ENCODE assay signal across 8 cellular contexts in genomic region chr1:1728308-1729115, GRCh38. TPM values are rescaled to one million over a fixed set of nuclear protein-coding genes. Genes with fewer than 3 reads are reported as not detected.
DNase-seq lines count a peak whose midpoint lies in the region; ATAC-seq and TF ChIP-seq lines count a peak whose summit lies in the region.
"Not testable (repeated sequence)": the region's sequence is repeated elsewhere in the genome, so short reads cannot be mapped to it uniquely, and the experiment has no call there.

No MANE protein-coding gene starts in this region.

- POLR2A ChIA-PET in CD4-positive, alpha-beta T cell (lab: Charles Lee), result not testable (repeated sequence)
- POLR2A ChIA-PET in MCF 10A (lab: Yijun Ruan, JAX), result interaction anchor here (0.7 to 1.1 kb wide), 3 partner anchors 13 to 63 kb away, joined by 3 read pairs; no protein-coding TSS in a partner anchor

- peaks cover 25% of the 10 kb centered on the region for H3K36me3 ChIP-seq in neutrophil
- H3K36me3 ChIP-seq in upper lobe of right lung, result peaks cover 28% of the 10 kb centered on the region

- peak overlapping the region; percentile 73 for H3K4me3 Mint-ChIP-seq in CD4-positive, alpha-beta T cell
- H3K4me3 Mint-ChIP-seq in IgD-negative memory B cell (peak overlapping the region; percentile 45 to 99 (median 88)), MCF 10A (ENCODE audit: unreplicated experiment) (peak overlapping the region; percentile 21)
- not testable (repeated sequence) for H3K4me3 Mint-ChIP-seq in activated T-cell treated with anti-CD3 and anti-CD28 coated beads, Interleukin-2, amount 50 U/mL, for 24 hours

- peak in 7 of 10 experiments; percentile 9 to 44 (median 21) for DNase-seq in CD4-positive, alpha-beta T cell
- peak; percentile 6 for DNase-seq in SW480 (ENCODE audit: low spot score)
- not testable (repeated sequence) for DNase-seq in activated T-cell treated with anti-CD3 and anti-CD28 coated beads, Interleukin-2, amount 50 U/mL, for 24 hours
- peak; percentile 67 for DNase-seq in MCF 10A (ENCODE audit: unreplicated experiment)
- peak; percentile 74 for DNase-seq in fibroblast of the conjunctiva (ENCODE audit: low read depth)
- peak; percentile 2 for DNase-seq in upper lobe of right lung

- BruUV-seq in MCF 10A (replicated peaks; lab: Mats Ljungman, UMichigan), result not testable (repeated sequence)

- H3K9me3 ChIP-seq in CD4-positive, alpha-beta T cell (ENCODE audit: control insufficient read depth, low read length); neutrophil; upper lobe of right lung: not testable (repeated sequence)

- H3K27me3 ChIP-seq in CD4-positive, alpha-beta T cell (ENCODE audit: control insufficient read depth, insufficient read depth, low read length); neutrophil; upper lobe of right lung: not testable (repeated sequence)

- not testable (repeated sequence) for TF ChIP-seq CTCF in CD4-positive, alpha-beta T cell (IDR thresholded peaks at IDR 0.05); MCF 10A (IDR thresholded peaks at IDR 0.05; ENCODE audit: unreplicated experiment); neutrophil (IDR thresholded peaks at IDR 0.05); upper lobe of right lung (IDR thresholded peaks at IDR 0.05)

- not testable (repeated sequence) for H3K9me3 Mint-ChIP-seq in CD4-positive, alpha-beta T cell; IgD-negative memory B cell; activated T-cell treated with anti-CD3 and anti-CD28 coated beads, Interleukin-2, amount 50 U/mL, for 24 hours; MCF 10A (ENCODE audit: unreplicated experiment)

- not testable (repeated sequence) for H3K27ac ChIP-seq in CD4-positive, alpha-beta T cell (ENCODE audit: low read depth, low read length)
- H3K27ac ChIP-seq in neutrophil (peak overlapping the region; percentile 60), upper lobe of right lung (peak overlapping the region; percentile 58)

- peak overlapping the region; percentile 88 for H3K27ac Mint-ChIP-seq in CD4-positive, alpha-beta T cell
- H3K27ac Mint-ChIP-seq in IgD-negative memory B cell (peak overlapping the region; percentile 87 to 100 (median 96)), MCF 10A (ENCODE audit: low read depth, unreplicated experiment) (peak overlapping the region; percentile 88)
- H3K27ac Mint-ChIP-seq in activated T-cell treated with anti-CD3 and anti-CD28 coated beads, Interleukin-2, amount 50 U/mL, for 24 hours, result peak overlapping the region; percentile 83

- ATAC-seq in CD4-positive, alpha-beta T cell (ENCODE audit: poor library complexity), result peak; percentile 16
- not testable (repeated sequence) for ATAC-seq in upper lobe of right lung

- H3K4me3 ChIP-seq in neutrophil (ENCODE audit: low read depth in 1 of 2, low read length in 1 of 2); upper lobe of right lung: not testable (repeated sequence)

- not testable (repeated sequence) for H3K27me3 Mint-ChIP-seq in CD4-positive, alpha-beta T cell; IgD-negative memory B cell; activated T-cell treated with anti-CD3 and anti-CD28 coated beads, Interleukin-2, amount 50 U/mL, for 24 hours; MCF 10A (ENCODE audit: insufficient read depth, unreplicated experiment)

- CTCF ChIA-PET in CD4-positive, alpha-beta T cell (lab: Charles Lee), result interaction anchor here (1.1 kb wide), 1 partner anchor 63 kb away, joined by 3 read pairs; no protein-coding TSS in a partner anchor
- CTCF ChIA-PET in MCF 10A (lab: Yijun Ruan, JAX), result not testable (repeated sequence)

- intact Hi-C loops in CD4-positive, alpha-beta T cell (cut with DNase I, micrococcal nuclease); MCF 10A (cut with micrococcal nuclease); upper lobe of right lung (cut with DNase I): not testable (repeated sequence)

- H3K36me3 Mint-ChIP-seq in CD4-positive, alpha-beta T cell (ENCODE audit: low read depth), result peaks cover 25% of the 10 kb centered on the region
- not testable (repeated sequence) for H3K36me3 Mint-ChIP-seq in IgD-negative memory B cell
- peaks cover 38% of the 10 kb centered on the region for H3K36me3 Mint-ChIP-seq in activated T-cell treated with anti-CD3 and anti-CD28 coated beads, Interleukin-2, amount 50 U/mL, for 24 hours (ENCODE audit: low read depth)
- peaks cover 73% of the 10 kb centered on the region for H3K36me3 Mint-ChIP-seq in MCF 10A (ENCODE audit: insufficient read depth, unreplicated experiment)

- peaks cover 16% of the 10 kb centered on the region for H3K4me1 Mint-ChIP-seq in CD4-positive, alpha-beta T cell (ENCODE audit: low read depth)
- H3K4me1 Mint-ChIP-seq in IgD-negative memory B cell, result peaks cover 10 to 15% (median 10%) of the 10 kb centered on the region in 3 donors
- H3K4me1 Mint-ChIP-seq in activated T-cell treated with anti-CD3 and anti-CD28 coated beads, Interleukin-2, amount 50 U/mL, for 24 hours (ENCODE audit: low read depth), result peaks cover 11% of the 10 kb centered on the region
- not testable (repeated sequence) for H3K4me1 Mint-ChIP-seq in MCF 10A (ENCODE audit: insufficient read depth, unreplicated experiment)

- peaks cover 8 to 13% of the 10 kb centered on the region in 2 experiments for H3K4me1 ChIP-seq in neutrophil (ENCODE audit: control insufficient read depth in 1 of 2, insufficient read depth in 1 of 2, low read depth in 1 of 2, low read length in 1 of 2)
- H3K4me1 ChIP-seq in upper lobe of right lung, result not testable (repeated sequence)

RNA-seq across cellular contexts. Expression of gene CDK11A, which starts 4.4 kb away (rescaled TPM):
- total RNA-seq in CD4-positive, alpha-beta T cell, result 100 to 1,000 TPM; 206 to 217 TPM
- polyA plus RNA-seq in IgD-negative memory B cell, result 20.7 TPM
- total RNA-seq in MCF 10A (2022) (43.8 and 54.0 TPM in 2 replicates), upper lobe of right lung (51.7 TPM)

RNA-seq across cellular contexts. Expression of gene SLC35E2B, which starts 35.9 kb away (rescaled TPM):
- 10 to 100 TPM; 43.9 to 45.3 TPM for total RNA-seq in CD4-positive, alpha-beta T cell
- 41.0 TPM for polyA plus RNA-seq in IgD-negative memory B cell
- total RNA-seq in MCF 10A (2022) (35.4 and 38.1 TPM in 2 replicates), upper lobe of right lung (49.8 TPM)

RNA-seq across cellular contexts. Expression of gene NADK, which starts 49.8 kb away (rescaled TPM):
- total RNA-seq in CD4-positive, alpha-beta T cell, result 10 to 100 TPM; 19.9 to 25.1 TPM
- polyA plus RNA-seq in IgD-negative memory B cell, result 55.6 TPM
- total RNA-seq in MCF 10A (2022) (106 and 107 TPM in 2 replicates), upper lobe of right lung (99.2 TPM)
